16 cellular contexts compared by ENCODE assay signal in the genomic region with DNA sequence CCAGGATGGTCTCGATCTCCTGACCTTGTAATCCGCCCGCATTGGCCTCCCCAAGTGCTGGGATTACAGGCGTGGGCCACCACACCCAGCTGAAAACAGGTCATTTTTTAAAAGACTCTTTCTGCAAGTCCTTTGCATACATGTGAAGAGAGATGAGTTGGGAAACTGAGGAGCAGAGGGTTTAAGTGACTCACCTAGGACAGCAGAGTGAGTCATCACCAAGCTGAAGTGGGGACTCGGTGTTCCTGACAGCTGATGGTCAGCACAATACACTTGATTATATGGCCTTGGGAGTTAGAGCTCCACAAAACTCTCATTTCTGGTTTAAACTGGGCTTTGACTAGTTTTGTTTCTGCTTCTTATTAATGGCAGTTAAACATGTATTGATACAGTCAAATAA. TPM values are rescaled to one million over a fixed set of nuclear protein-coding genes. Genes with fewer than 3 reads are reported as not detected.
A peak's percentile ranks its signal among the peaks of the same experiment; 100 is the strongest.
DNase-seq lines count a peak whose midpoint lies in the region; ATAC-seq and TF ChIP-seq lines count a peak whose summit lies in the region.
"Had no signal": no experiment of that assay in that cellular context is flagged by ENCODE, and none has a peak within 500 bp of the region (broad histone marks: within the 10 kb centered on the region; RNA-seq: fewer than 3 reads in every experiment).

No MANE protein-coding gene starts in this region.

- no peak for TF ChIP-seq CTCF in epithelial cell of proximal tubule (conservative IDR thresholded peaks at IDR 0.05; ENCODE audit: low read depth, low read length)

- H3K9ac ChIP-seq in neuronal stem cell (ENCODE audit: low read depth, low read length, poor library complexity) = no peak overlapping the region

- H4K8ac ChIP-seq in neuronal stem cell (ENCODE audit: low read depth, low read length) = no peak overlapping the region

- H3K79me1 ChIP-seq in neuronal stem cell (ENCODE audit: low read depth, low read length) = no peaks in the 10 kb centered on the region

- H3K27ac ChIP-seq in neuronal stem cell (replicated peaks; ENCODE audit: low read length) = no peak overlapping the region
- H3K27ac ChIP-seq: ascending aorta had no signal

- no peak overlapping the region for H2BK5ac ChIP-seq in neuronal stem cell (ENCODE audit: low read length)

- no CpG with 5 or more reads among the region's 5 CpGs for WGBS in neuronal stem cell (ENCODE audit: extremely low coverage in 2 of 2, insufficient read length in 2 of 2, insufficient replicate concordance in 1 of 2), 2 donors

- no peak overlapping the region for H3K4me3 ChIP-seq in epithelial cell of proximal tubule (ENCODE audit: low read depth, low read length)
- H3K4me3 ChIP-seq in neuronal stem cell (ENCODE audit: low read length in 2 of 2) = no peak overlapping the region
- H3K4me3 ChIP-seq: ascending aorta had no signal

- H3K4me2 ChIP-seq in neuronal stem cell (ENCODE audit: insufficient read depth, low read length, poor library complexity, severe bottlenecking) = no peak overlapping the region

- H2BK15ac ChIP-seq in neuronal stem cell (ENCODE audit: low read length) = no peak overlapping the region

- no peak overlapping the region for H2AFZ ChIP-seq in neuronal stem cell (ENCODE audit: low read length)

- no peak overlapping the region for H3K4ac ChIP-seq in neuronal stem cell (ENCODE audit: low read length)

- H3K14ac ChIP-seq in neuronal stem cell (ENCODE audit: low read length) = no peak overlapping the region

- no peak overlapping the region for H4K91ac ChIP-seq in neuronal stem cell (ENCODE audit: low read depth, low read length, poor library complexity)

- no peak overlapping the region for H2BK12ac ChIP-seq in neuronal stem cell (ENCODE audit: low read length)

- peak; percentile 63 for DNase-seq in DMS53 treated with DMSO at 0.1 percent for 48 hours (lab: John Stamatoyannopoulos, UW; ENCODE audit: unreplicated experiment)
- peak; percentile 67 for DNase-seq in RPMI7951 (ENCODE audit: low read depth)
- peak; percentile 35 for DNase-seq in epithelial cell of proximal tubule (ENCODE audit: low read depth)
- DNase-seq in neuronal stem cell (ENCODE audit: low spot score) = no peak
- no peak for DNase-seq in D341Med (ENCODE audit: low spot score)
- no peak for DNase-seq in germinal center (ENCODE audit: low spot score)
- DNase-seq: activated CD4-positive, CD25-positive, alpha-beta regulatory T cell; BE2C; GF-D8; MM.1S; NCI-H526; Right ventricle myocardium superior; small intestine had no signal

- H3K36me3 ChIP-seq in neuronal stem cell (replicated peaks in 1 of 2; ENCODE audit: control insufficient read depth in 2 of 2, insufficient read depth in 2 of 2, low read length in 2 of 2) = no peaks in the 10 kb centered on the region
- H3K36me3 ChIP-seq: ascending aorta, BE2C had no signal

- H3K4me1 ChIP-seq in neuronal stem cell (ENCODE audit: control insufficient read depth in 2 of 2, insufficient read depth in 1 of 2, low read depth in 1 of 2, low read length in 2 of 2) = peaks cover 6 to 20% of the 10 kb centered on the region in 2 donors

- no peaks in the 10 kb centered on the region for H3K27me3 ChIP-seq in neuronal stem cell (ENCODE audit: control insufficient read depth in 3 of 3, insufficient read depth in 3 of 3, low read depth in 1 of 3, low read length in 3 of 3)
- H3K27me3 ChIP-seq: ascending aorta, BE2C had no signal

- H2AK5ac ChIP-seq in neuronal stem cell (ENCODE audit: low read depth, low read length) = no peak overlapping the region

- ATAC-seq in HG03354 (IDR thresholded peaks at IDR 0.05; ENCODE audit: poor library complexity, severe bottlenecking, unreplicated experiment) = no peak
- ATAC-seq in GM18867 (IDR thresholded peaks at IDR 0.05; ENCODE audit: unreplicated experiment) = no peak

- peak overlapping the region; percentile 75 for H3K18ac ChIP-seq in neuronal stem cell (ENCODE audit: low read length)

- H3K23ac ChIP-seq in neuronal stem cell (ENCODE audit: low read depth, low read length, poor library complexity) = no peak overlapping the region

- H3K9me3 ChIP-seq in neuronal stem cell (replicated peaks in 1 of 2; ENCODE audit: control insufficient read depth in 2 of 2, insufficient read depth in 1 of 2, low read depth in 1 of 2, low read length in 2 of 2) = peaks cover 0 to 4% of the 10 kb centered on the region in 2 donors
- H3K9me3 ChIP-seq: ascending aorta, BE2C had no signal

- no peak overlapping the region for H2BK120ac ChIP-seq in neuronal stem cell (ENCODE audit: low read depth, low read length)

RNA-seq across cellular contexts. Expression of gene SSBP2, which starts 38.1 kb away (rescaled TPM):
- 23.5 and 27.6 TPM in 2 replicates for total RNA-seq in RPMI7951 (2014; rRNA removed; shearing (Covaris generic))
- total RNA-seq in epithelial cell of proximal tubule = 3.9 and 7.7 TPM in 2 replicates
- 130 TPM for polyA plus RNA-seq in neuronal stem cell (2013, experiment 1 of 2)
- 125 TPM for polyA plus RNA-seq in neuronal stem cell (2013, experiment 2 of 2)

Comparison
In these comparisons a context has a peak if more than half of its experiments do, and no peak if none do; other contexts are left out.
1. DNase-seq: peak in DMS53 treated with DMSO at 0.1 percent for 48 hours (single experiment), RPMI7951 (single experiment) and epithelial cell of proximal tubule (single experiment); none in neuronal stem cell (single experiment), D341Med (single experiment) and germinal center (single experiment).